ENCODE assay signal across 8 cellular contexts in genomic region chr6:2021713-2022125, GRCh38.
A peak's percentile ranks its signal among the peaks of the same experiment; 100 is the strongest.
DNase-seq lines count a peak whose midpoint lies in the region; ATAC-seq and TF ChIP-seq lines count a peak whose summit lies in the region.

No MANE protein-coding gene starts in this region.

- intact Hi-C loops in gastrocnemius medialis (cut with DNase I; ENCODE audit: low total_unique reads) = no loop called here

- TF ChIP-seq CTCF in gastrocnemius medialis (IDR thresholded peaks at IDR 0.05 in 4 of 5, conservative IDR thresholded peaks at IDR 0.05 in 1 of 5) = no peak

- in situ Hi-C loops in gastrocnemius medialis (cut with MboI; ENCODE audit: low sequenced_read_pairs in 4 of 4) = no loop called here

- TF ChIP-seq POLR2A in gastrocnemius medialis (IDR thresholded peaks at IDR 0.05) = no peak

- no peaks in the 10 kb centered on the region for H3K36me3 ChIP-seq in gastrocnemius medialis

- H3K27me3 ChIP-seq in gastrocnemius medialis = no peaks in the 10 kb centered on the region

- DNase-seq in HCEC 1CT = peak; percentile 53
- peak; percentile 92 for DNase-seq in NCI-H748 treated with DMSO at 0.1 percent for 48 hours (lab: John Stamatoyannopoulos, UW)
- DNase-seq in fibroblast of the conjunctiva (ENCODE audit: low read depth) = peak; percentile 60
- peak; percentile 25 to 31 for DNase-seq in gastrocnemius medialis
- DNase-seq in cerebellar nuclear complex (lab: John Stamatoyannopoulos, UW) = no peak
- DNase-seq in HuH-7 (ENCODE audit: low spot score) = no peak

- peaks cover 6 to 12% of the 10 kb centered on the region in 2 donors for H3K4me1 ChIP-seq in gastrocnemius medialis

- H3K9me3 ChIP-seq in gastrocnemius medialis = no peaks in the 10 kb centered on the region

- H3K4me3 ChIP-seq in gastrocnemius medialis = no peak overlapping the region

- H3K27ac ChIP-seq in gastrocnemius medialis = no peak overlapping the region

- peak in 1 of 2 donors; percentile 33 for ATAC-seq in gastrocnemius medialis
- no peak for ATAC-seq in HG02623 (IDR thresholded peaks at IDR 0.05; ENCODE audit: unreplicated experiment)
- no peak for ATAC-seq in HG03159 (IDR thresholded peaks at IDR 0.05; ENCODE audit: unreplicated experiment)

Comparison
In these comparisons a context has a peak if more than half of its experiments do, and no peak if none do; other contexts are left out.
1. DNase-seq: peak in HCEC 1CT (single experiment), NCI-H748 treated with DMSO at 0.1 percent for 48 hours (single experiment), fibroblast of the conjunctiva (single experiment) and gastrocnemius medialis (2 of 2); none in cerebellar nuclear complex (0 of 2) and HuH-7 (single experiment).